Comparison of ENCODE assay signal across 1 cellular context in genomic region chr14:93977790-93978581, GRCh38.
TF ChIP-seq lines count a peak whose summit lies in the region.

No MANE protein-coding gene starts in this region.

TF ChIP-seq in GM12878, 131 proteins besides CTCF, POLR2A, EP300 and RAD21 (continued from another document and continues in another):
- TF ChIP-seq SKIL (IDR thresholded peaks at IDR 0.05; ENCODE audit: low read depth, poor library complexity, severe bottlenecking) (peak; percentile 94), ZNF217 (IDR thresholded peaks at IDR 0.05) (peak; percentile 66; the same call in 1 of the 2 replicates), MAX (IDR thresholded peaks at IDR 0.05; ENCODE audit: low read depth, low read length) (peak; percentile 88), RELB (IDR thresholded peaks at IDR 0.05; ENCODE audit: low read depth) (peak; percentile 79), YY1 (IDR thresholded peaks at IDR 0.05; ENCODE audit: low read depth, low read length) (peak; percentile 90), PBX3 (IDR thresholded peaks at IDR 0.05; ENCODE audit: insufficient replicate concordance, low read depth, low read length) (no peak), MYC (IDR thresholded peaks at IDR 0.05; ENCODE audit: insufficient read depth, insufficient read length, insufficient replicate concordance, low read length, severe bottlenecking) (no peak), REST (IDR thresholded peaks at IDR 0.05; ENCODE audit: low read depth, low read length) (0 out of 2 replicates have a peak, but pooled peaks have one; percentile 27), LARP7 (IDR thresholded peaks at IDR 0.05) (peak; percentile 53; the same call in 1 of the 2 replicates), MTA2 (IDR thresholded peaks at IDR 0.05; ENCODE audit: low read depth) (peak; percentile 93), ZBED1 (IDR thresholded peaks at IDR 0.05; ENCODE audit: borderline replicate concordance) (peak; percentile 95; the same call in 1 of the 2 replicates), IKZF2 (IDR thresholded peaks at IDR 0.05) (peak; percentile 89 to 92), IRF5 (IDR thresholded peaks at IDR 0.05; ENCODE audit: borderline replicate concordance) (no peak), RELA (IDR thresholded peaks at IDR 0.05; ENCODE audit: borderline replicate concordance, partially characterized antibody) (peak; percentile 77), TCF12 (IDR thresholded peaks at IDR 0.05; ENCODE audit: low read depth, low read length) (peak; percentile 99), CHD1 (IDR thresholded peaks at IDR 0.05; ENCODE audit: low read depth, low read length) (no peak), ZBTB40 (IDR thresholded peaks at IDR 0.05; ENCODE audit: borderline replicate concordance) (no peak; the same call in 1 of the 2 replicates), KLF5 (IDR thresholded peaks at IDR 0.05; ENCODE audit: partially characterized antibody) (peak; percentile 81), ATF3 (IDR thresholded peaks at IDR 0.05; ENCODE audit: borderline replicate concordance, extremely low read depth, low read depth, low read length) (no peak), SREBF2 (IDR thresholded peaks at IDR 0.05; ENCODE audit: low read length) (no peak), MYB (IDR thresholded peaks at IDR 0.05; ENCODE audit: borderline replicate concordance, low read depth, low read length) (peak; percentile 81), JUNB (IDR thresholded peaks at IDR 0.05) (peak; percentile 67; the same call in 1 of the 2 replicates), POLR2AphosphoS5 (IDR thresholded peaks at IDR 0.05; ENCODE audit: low read length) (peak; percentile 65), FOXK2 (IDR thresholded peaks at IDR 0.05) (no peak; the same call in 1 of the 2 replicates), ETV6 (conservative IDR thresholded peaks at IDR 0.05 in 1 of 2, IDR thresholded peaks at IDR 0.05 in 1 of 2; ENCODE audit: borderline replicate concordance in 1 of 2, low read depth in 1 of 2) (peak in 1 of 2 experiments; percentile 91; a peak in 2 of 4 replicates), SMAD5 (IDR thresholded peaks at IDR 0.05; ENCODE audit: low read depth) (0 out of 2 replicates have a peak, but pooled peaks have one; percentile 28), MXI1 (IDR thresholded peaks at IDR 0.05; ENCODE audit: low read depth, low read length) (no peak), SMC3 (IDR thresholded peaks at IDR 0.05; ENCODE audit: borderline replicate concordance, low read length) (no peak), HSF1 (IDR thresholded peaks at IDR 0.05; ENCODE audit: low read depth, low read length) (no peak), STAT3 (IDR thresholded peaks at IDR 0.05; ENCODE audit: low read depth, low read length) (no peak), POLR2AphosphoS2 (IDR thresholded peaks at IDR 0.05; ENCODE audit: low read depth, low read length) (no peak), SUZ12 (IDR thresholded peaks at IDR 0.05; ENCODE audit: unreplicated experiment) (no peak), SIX5 (IDR thresholded peaks at IDR 0.05; ENCODE audit: low read depth, low read length, severe bottlenecking) (no peak), PKNOX1 (IDR thresholded peaks at IDR 0.05) (no peak; the same call in 1 of the 2 replicates), SMARCA5 (IDR thresholded peaks at IDR 0.05) (peak; percentile 88), SUPT20H (IDR thresholded peaks at IDR 0.05; ENCODE audit: borderline replicate concordance, control insufficient read depth, low read depth, low read length) (no peak), IRF3 (IDR thresholded peaks at IDR 0.05) (no peak; the same call in 1 of the 2 replicates), WRNIP1 (IDR thresholded peaks at IDR 0.05; ENCODE audit: borderline replicate concordance, low read depth, low read length) (no peak), E2F4 (IDR thresholded peaks at IDR 0.05; ENCODE audit: low read depth, low read length) (no peak)
